ENCODE assay signal across 5 cellular contexts in genomic region chr1:121192512-121192911, GRCh38. TPM values are rescaled to one million over a fixed set of nuclear protein-coding genes. Genes with fewer than 3 reads are reported as not detected.
A peak's percentile ranks its signal among the peaks of the same experiment; 100 is the strongest.
DNase-seq lines count a peak whose midpoint lies in the region; ATAC-seq lines count a peak whose summit lies in the region.
"Not testable (repeated sequence)": the region's sequence is repeated elsewhere in the genome, so short reads cannot be mapped to it uniquely, and the experiment has no call there.
"Had no signal": no experiment of that assay in that cellular context is flagged by ENCODE, and none has a peak within 500 bp of the region (broad histone marks: within the 10 kb centered on the region; RNA-seq: fewer than 3 reads in every experiment).

No MANE protein-coding gene starts in this region.

- H3K27ac Mint-ChIP-seq in activated T-helper 17 cell treated with anti-CD3 and anti-CD28 coated beads, Interleukin-2, amount 50 U/mL, for 72 hours; stimulated activated naive CD8-positive, alpha-beta T cell treated with anti-CD3 and anti-CD28 coated beads, Interleukin-15, amount 100 ng/mL, for 72 hours: not testable (repeated sequence)

- DNase-seq in stimulated activated naive CD8-positive, alpha-beta T cell treated with anti-CD3 and anti-CD28 coated beads, Interleukin-15, amount 100 ng/mL, for 72 hours = not testable (repeated sequence)

- H3K4me1 Mint-ChIP-seq in activated T-helper 17 cell treated with anti-CD3 and anti-CD28 coated beads, Interleukin-2, amount 50 U/mL, for 72 hours; stimulated activated naive CD8-positive, alpha-beta T cell treated with anti-CD3 and anti-CD28 coated beads, Interleukin-15, amount 100 ng/mL, for 72 hours: not testable (repeated sequence)

- peak; percentile 48 for ATAC-seq in GM19351 (IDR thresholded peaks at IDR 0.05; ENCODE audit: unreplicated experiment)
- peak; percentile 34 for ATAC-seq in HG02885 (IDR thresholded peaks at IDR 0.05; ENCODE audit: poor library complexity, unreplicated experiment)
- ATAC-seq in activated T-helper 17 cell treated with anti-CD3 and anti-CD28 coated beads, Interleukin-2, amount 50 U/mL, for 72 hours (replicated peaks) = peak; percentile 59
- ATAC-seq in stimulated activated naive CD8-positive, alpha-beta T cell treated with anti-CD3 and anti-CD28 coated beads, Interleukin-15, amount 100 ng/mL, for 72 hours = peak; percentile 50

- H3K36me3 Mint-ChIP-seq in activated T-helper 17 cell treated with anti-CD3 and anti-CD28 coated beads, Interleukin-2, amount 50 U/mL, for 72 hours (ENCODE audit: low read depth) = not testable (repeated sequence)

- H3K27me3 Mint-ChIP-seq in activated T-helper 17 cell treated with anti-CD3 and anti-CD28 coated beads, Interleukin-2, amount 50 U/mL, for 72 hours; stimulated activated naive CD8-positive, alpha-beta T cell treated with anti-CD3 and anti-CD28 coated beads, Interleukin-15, amount 100 ng/mL, for 72 hours: not testable (repeated sequence)

- not testable (repeated sequence) for H3K9me3 Mint-ChIP-seq in activated T-helper 17 cell treated with anti-CD3 and anti-CD28 coated beads, Interleukin-2, amount 50 U/mL, for 72 hours; stimulated activated naive CD8-positive, alpha-beta T cell treated with anti-CD3 and anti-CD28 coated beads, Interleukin-15, amount 100 ng/mL, for 72 hours

- H3K4me3 Mint-ChIP-seq in activated T-helper 17 cell treated with anti-CD3 and anti-CD28 coated beads, Interleukin-2, amount 50 U/mL, for 72 hours; stimulated activated naive CD8-positive, alpha-beta T cell treated with anti-CD3 and anti-CD28 coated beads, Interleukin-15, amount 100 ng/mL, for 72 hours: not testable (repeated sequence)

RNA-seq across cellular contexts. Expression of gene SRGAP2C, which starts 7.7 kb away (rescaled TPM):
- 10 to 100 TPM; 18.7 to 27.6 TPM for total RNA-seq in activated T-helper 17 cell treated with anti-CD3 and anti-CD28 coated beads, Interleukin-2, amount 50 U/mL, for 72 hours

RNA-seq across cellular contexts. Expression of gene FAM72B, which starts 8.4 kb away (rescaled TPM):
- 10 to 100 TPM; 18.6 to 22.9 TPM for total RNA-seq in activated T-helper 17 cell treated with anti-CD3 and anti-CD28 coated beads, Interleukin-2, amount 50 U/mL, for 72 hours
- total RNA-seq: CD4-positive, alpha-beta memory T cell had no signal
